In genomic region chr1:25245393-25245792, GRCh38 we compare ENCODE assay signal across 1 cellular context.
TF ChIP-seq lines count a peak whose summit lies in the region.

No MANE protein-coding gene starts in this region.

TF ChIP-seq in GM23338, 12 proteins besides CTCF, POLR2A, EP300 and RAD21 (continued from another document):
- no peak for TF ChIP-seq CREB1 (CRISPR knock-in tag; IDR thresholded peaks at IDR 0.05; ENCODE audit: low read depth)
- no peak for TF ChIP-seq POLR2AphosphoS5 (IDR thresholded peaks at IDR 0.05; ENCODE audit: low read depth)
